ENCODE assay signal across 17 cellular contexts in genomic region chr3:177177670-177178295, GRCh38. TPM values are rescaled to one million over a fixed set of nuclear protein-coding genes. Genes with fewer than 3 reads are reported as not detected.
DNase-seq lines count a peak whose midpoint lies in the region; ATAC-seq and TF ChIP-seq lines count a peak whose summit lies in the region.
"Had no signal": no experiment of that assay in that cellular context is flagged by ENCODE, and none has a peak within 500 bp of the region (broad histone marks: within the 10 kb centered on the region; RNA-seq: fewer than 3 reads in every experiment).

No MANE protein-coding gene starts in this region.

- H3K79me2 ChIP-seq in OCI-LY1 (ENCODE audit: insufficient read depth, low read length) (peaks cover 100% of the 10 kb centered on the region), MM.1S (ENCODE audit: low read length) (peaks cover 100% of the 10 kb centered on the region)

- BruUV-seq in Calu3 (replicated peaks; lab: Mats Ljungman, UMichigan): no TSS peak

- intact Hi-C loops in Calu3 (cut with micrococcal nuclease; ENCODE audit: unreplicated experiment) (no loop called here), prostate gland (cut with DNase I) (no loop called here)

- peak overlapping the region; percentile 57 for H3K27ac Mint-ChIP-seq in Calu3 (ENCODE audit: unreplicated experiment)

- H3K27ac ChIP-seq in OCI-LY1 (ENCODE audit: low read depth, low read length, poor library complexity, severe bottlenecking): peak overlapping the region; percentile 41
- peak overlapping the region; percentile 24 to 38 for H3K27ac ChIP-seq in prostate gland
- H3K27ac ChIP-seq in MM.1S (ENCODE audit: low read length): no peak overlapping the region
- H3K27ac ChIP-seq: SK-N-MC had no signal

- no peaks in the 10 kb centered on the region for H3K27me3 Mint-ChIP-seq in Calu3 (ENCODE audit: unreplicated experiment)
- H3K27me3 Mint-ChIP-seq: activated B cell treated with CpG ODN at 0.5 μM for 24 hours had no signal

- WGBS in prostate gland: 30% methylated on average over 8 of the region's 8 CpGs

- H3K9ac ChIP-seq in OCI-LY1 (ENCODE audit: low read length) (no peak overlapping the region), MM.1S (ENCODE audit: low read length) (no peak overlapping the region)

- peaks cover 46% of the 10 kb centered on the region for H3K4me1 Mint-ChIP-seq in Calu3 (ENCODE audit: low read depth, unreplicated experiment)

- H2AFZ ChIP-seq in OCI-LY1 (ENCODE audit: low read length) (no peak overlapping the region), MM.1S (ENCODE audit: low read length) (no peak overlapping the region)

- TF ChIP-seq POLR2A in prostate gland (IDR thresholded peaks at IDR 0.05): no peak

- ATAC-seq in HG03469 (IDR thresholded peaks at IDR 0.05; ENCODE audit: unreplicated experiment): no peak

- DNase-seq in Calu3 (no peak), epithelial cell of esophagus (ENCODE audit: low read depth) (peak; percentile 85), prostate gland (ENCODE audit: low spot score) (peak; percentile 58), NOMO-1 (lab: John Stamatoyannopoulos, UW; ENCODE audit: unreplicated experiment in 2 of 2) (no peak), MM.1S (no peak)
- DNase-seq: activated B cell treated with CpG ODN at 0.5 μM for 24 hours; activated T-cell treated with anti-CD3 and anti-CD28 coated beads for 4 hours; amniotic stem cell; foreskin fibroblast; NCI-H2029 treated with DMSO at 0.1 percent for 48 hours; NK-92 treated with Interleukin-12 subunit alpha and Interleukin-12 subunit beta, amount 100 ng/mL, for 24 hours; right cardiac atrium; stimulated activated CD4-positive, alpha-beta T cell treated with anti-CD3 and anti-CD28 coated beads, Interleukin-4, amount 100 ng/mL, for 4 hours; stimulated activated naive CD4-positive, alpha-beta T cell had no signal

- H3F3A ChIP-seq in OCI-LY1 (ENCODE audit: insufficient read depth, low read length) (no peaks in the 10 kb centered on the region), MM.1S (ENCODE audit: insufficient read depth, low read length) (0 out of 2 replicates have a peak, but pooled peaks cover 2% of the 10 kb centered on the region)

- TF ChIP-seq CTCF in Calu3 (IDR thresholded peaks at IDR 0.05; ENCODE audit: unreplicated experiment): no peak
- TF ChIP-seq CTCF in OCI-LY1 (IDR thresholded peaks at IDR 0.05; ENCODE audit: low read length): no peak
- no peak for TF ChIP-seq CTCF in epithelial cell of esophagus (IDR thresholded peaks at IDR 0.05; ENCODE audit: insufficient read depth, low read depth, low read length, missing control alignments)
- no peak for TF ChIP-seq CTCF in prostate gland (IDR thresholded peaks at IDR 0.05)
- no peak for TF ChIP-seq CTCF in MM.1S (IDR thresholded peaks at IDR 0.05; ENCODE audit: low read length)

- no peaks in the 10 kb centered on the region for H3K9me3 Mint-ChIP-seq in Calu3 (ENCODE audit: low read depth, unreplicated experiment)
- H3K9me3 Mint-ChIP-seq: activated B cell treated with CpG ODN at 0.5 μM for 24 hours had no signal

- H3K4me1 ChIP-seq in OCI-LY1 (ENCODE audit: insufficient read depth, low read length, severe bottlenecking) (peaks cover 70% of the 10 kb centered on the region), prostate gland (replicated peaks) (peaks cover 5% of the 10 kb centered on the region), MM.1S (ENCODE audit: low read length) (no peaks in the 10 kb centered on the region)

- no peaks in the 10 kb centered on the region for H3K36me3 Mint-ChIP-seq in Calu3 (ENCODE audit: insufficient read depth, unreplicated experiment)

- peak overlapping the region; percentile 24 for H3K4me3 Mint-ChIP-seq in Calu3 (ENCODE audit: low read depth, unreplicated experiment)
- H3K4me3 Mint-ChIP-seq: activated B cell treated with CpG ODN at 0.5 μM for 24 hours had no signal

- CTCF ChIA-PET in Calu3 (lab: Charles Lee): no interaction called here

- peaks cover 7% of the 10 kb centered on the region; the same call in 1 of the 2 replicates for H4K20me1 ChIP-seq in OCI-LY1 (ENCODE audit: insufficient read depth, low read length)
- H4K20me1 ChIP-seq in MM.1S (ENCODE audit: insufficient read depth, low read length): peaks cover 92% of the 10 kb centered on the region

- H3K4me2 ChIP-seq in OCI-LY1 (ENCODE audit: low read length) (no peak overlapping the region), MM.1S (ENCODE audit: low read depth, low read length) (no peak overlapping the region)

- H3K4me3 ChIP-seq in OCI-LY1 (ENCODE audit: low read depth, low read length, poor library complexity, severe bottlenecking) (no peak overlapping the region), epithelial cell of esophagus (ENCODE audit: low read length) (peak overlapping the region; percentile 39), prostate gland (no peak overlapping the region), MM.1S (ENCODE audit: low read length) (no peak overlapping the region)
- H3K4me3 ChIP-seq: SK-N-MC had no signal

- H3K36me3 ChIP-seq in OCI-LY1 (ENCODE audit: insufficient read depth, low read length) (peaks cover 30% of the 10 kb centered on the region; the same call in 1 of the 2 replicates), prostate gland (no peaks in the 10 kb centered on the region), MM.1S (replicated peaks; ENCODE audit: insufficient read depth, low read length) (peaks cover 8% of the 10 kb centered on the region; the same call in 1 of the 2 replicates)

- H3K27me3 ChIP-seq in OCI-LY1 (ENCODE audit: insufficient read depth, low read length) (no peaks in the 10 kb centered on the region), prostate gland (replicated peaks; ENCODE audit: insufficient read depth) (no peaks in the 10 kb centered on the region), MM.1S (replicated peaks; ENCODE audit: insufficient read depth, low read length) (no peaks in the 10 kb centered on the region)

- H3K9me3 ChIP-seq in OCI-LY1 (ENCODE audit: low read length) (no peaks in the 10 kb centered on the region), prostate gland (no peaks in the 10 kb centered on the region), MM.1S (replicated peaks; ENCODE audit: insufficient read depth, low read length) (no peaks in the 10 kb centered on the region)

- H3K9me2 ChIP-seq in OCI-LY1 (ENCODE audit: low read depth, low read length) (no peaks in the 10 kb centered on the region), MM.1S (replicated peaks; ENCODE audit: insufficient read depth, low read length) (no peaks in the 10 kb centered on the region)

RNA-seq across cellular contexts. Expression of gene TBL1XR1, which starts 19.5 kb away (rescaled TPM):
- total RNA-seq in Calu3 (2022) (199 and 206 TPM in 2 replicates), prostate gland (100 to 1,000 TPM in 1 of 2 donors, 10 to 100 TPM in 1; 75.8 to 156 TPM)

Comparison
In these comparisons a context has a peak if more than half of its experiments do, and no peak if none do; other contexts are left out.
1. DNase-seq: peak in epithelial cell of esophagus (single experiment) and prostate gland (single experiment); none in Calu3 (single experiment), NOMO-1 (0 of 2) and MM.1S (single experiment).